9 cellular contexts compared by ENCODE assay signal in genomic region chr19:6811906-6812305, GRCh38. TPM values are rescaled to one million over a fixed set of nuclear protein-coding genes. Genes with fewer than 3 reads are reported as not detected.
DNase-seq lines count a peak whose midpoint lies in the region; ATAC-seq and TF ChIP-seq lines count a peak whose summit lies in the region.
"Had no signal": no experiment of that assay in that cellular context is flagged by ENCODE, and none has a peak within 500 bp of the region (broad histone marks: within the 10 kb centered on the region; RNA-seq: fewer than 3 reads in every experiment).

No MANE protein-coding gene starts in this region.

- TF ChIP-seq CTCF in left ventricle myocardium inferior (IDR thresholded peaks at IDR 0.05; ENCODE audit: borderline replicate concordance) = no peak
- no peak for TF ChIP-seq CTCF in GM13976 (IDR thresholded peaks at IDR 0.05; ENCODE audit: borderline replicate concordance, control extremely low read depth, extremely low read depth, insufficient read depth, missing control alignments)

- H3K9me3 ChIP-seq in left ventricle myocardium inferior (replicated peaks) = peaks cover 19% of the 10 kb centered on the region

- H3K27ac ChIP-seq in left ventricle myocardium inferior (replicated peaks) = no peak overlapping the region
- H3K27ac ChIP-seq: VCaP had no signal

- no peak for ATAC-seq in HG03469 (IDR thresholded peaks at IDR 0.05; ENCODE audit: unreplicated experiment)

- no peaks in the 10 kb centered on the region for H3K36me3 ChIP-seq in left ventricle myocardium inferior

- peaks cover 15% of the 10 kb centered on the region for H3K27me3 ChIP-seq in left ventricle myocardium inferior (ENCODE audit: low read depth)

- H3K4me3 ChIP-seq in left ventricle myocardium inferior = no peak overlapping the region

- no peaks in the 10 kb centered on the region for H3K4me1 ChIP-seq in left ventricle myocardium inferior

- in situ Hi-C loops in GM13976 (cut with MboI; ENCODE audit: low sequenced_read_pairs, unreplicated experiment) = no loop called here

- DNase-seq in AG08396 (ENCODE audit: low spot score) = peak; percentile 60
- DNase-seq in HCEC 1CT = peak; percentile 68
- peak; percentile 56 for DNase-seq in SW480 (ENCODE audit: low spot score)
- DNase-seq in glomerular visceral epithelial cell (ENCODE audit: extremely low spot score) = peak; percentile 63
- DNase-seq in left ventricle myocardium inferior = no peak
- DNase-seq in GM13976 (ENCODE audit: low spot score) = no peak
- DNase-seq in medulla oblongata (ENCODE audit: extremely low spot score) = no peak

- intact Hi-C loops in left ventricle myocardium inferior (cut with micrococcal nuclease) = no loop called here

RNA-seq across cellular contexts. Expression of gene VAV1, which starts 39.4 kb away (rescaled TPM):
- total RNA-seq in left ventricle myocardium inferior = 1.8 TPM

RNA-seq across cellular contexts. Expression of gene SH2D3A, which starts 44.7 kb away (rescaled TPM):
- total RNA-seq in left ventricle myocardium inferior = 0.14 TPM

Comparison
In these comparisons a context has a peak if more than half of its experiments do, and no peak if none do; other contexts are left out.
1. DNase-seq: peak in AG08396 (single experiment), HCEC 1CT (single experiment), SW480 (single experiment) and glomerular visceral epithelial cell (single experiment); none in left ventricle myocardium inferior (single experiment), GM13976 (single experiment) and medulla oblongata (single experiment).